ENCODE assay signal across 1 cellular context in the genomic region with DNA sequence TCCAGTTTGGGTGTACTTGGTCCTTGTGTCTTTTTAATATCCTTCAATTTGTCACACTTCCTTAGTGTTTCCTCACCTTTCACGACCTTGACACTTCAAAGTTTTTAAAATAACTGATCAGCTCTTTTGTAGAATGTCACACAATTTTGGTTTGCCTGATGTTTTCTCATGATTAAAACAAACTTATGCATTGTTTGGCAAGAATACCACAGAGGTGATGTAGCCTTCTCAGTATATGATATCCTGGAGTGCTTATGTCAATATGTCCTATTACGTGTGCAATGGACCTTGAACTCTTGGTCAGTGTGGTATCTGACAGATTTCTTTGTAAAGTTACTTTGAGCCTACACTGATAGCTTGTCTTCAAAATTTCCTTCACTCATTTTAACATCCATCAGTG.
A peak's percentile ranks its signal among the peaks of the same experiment; 100 is the strongest.
TF ChIP-seq lines count a peak whose summit lies in the region.

No MANE protein-coding gene starts in this region.

TF ChIP-seq in HepG2, 621 proteins besides CTCF, POLR2A, EP300 and RAD21 (continued from another document and continues in another):
- TF ChIP-seq, protein P1, sequence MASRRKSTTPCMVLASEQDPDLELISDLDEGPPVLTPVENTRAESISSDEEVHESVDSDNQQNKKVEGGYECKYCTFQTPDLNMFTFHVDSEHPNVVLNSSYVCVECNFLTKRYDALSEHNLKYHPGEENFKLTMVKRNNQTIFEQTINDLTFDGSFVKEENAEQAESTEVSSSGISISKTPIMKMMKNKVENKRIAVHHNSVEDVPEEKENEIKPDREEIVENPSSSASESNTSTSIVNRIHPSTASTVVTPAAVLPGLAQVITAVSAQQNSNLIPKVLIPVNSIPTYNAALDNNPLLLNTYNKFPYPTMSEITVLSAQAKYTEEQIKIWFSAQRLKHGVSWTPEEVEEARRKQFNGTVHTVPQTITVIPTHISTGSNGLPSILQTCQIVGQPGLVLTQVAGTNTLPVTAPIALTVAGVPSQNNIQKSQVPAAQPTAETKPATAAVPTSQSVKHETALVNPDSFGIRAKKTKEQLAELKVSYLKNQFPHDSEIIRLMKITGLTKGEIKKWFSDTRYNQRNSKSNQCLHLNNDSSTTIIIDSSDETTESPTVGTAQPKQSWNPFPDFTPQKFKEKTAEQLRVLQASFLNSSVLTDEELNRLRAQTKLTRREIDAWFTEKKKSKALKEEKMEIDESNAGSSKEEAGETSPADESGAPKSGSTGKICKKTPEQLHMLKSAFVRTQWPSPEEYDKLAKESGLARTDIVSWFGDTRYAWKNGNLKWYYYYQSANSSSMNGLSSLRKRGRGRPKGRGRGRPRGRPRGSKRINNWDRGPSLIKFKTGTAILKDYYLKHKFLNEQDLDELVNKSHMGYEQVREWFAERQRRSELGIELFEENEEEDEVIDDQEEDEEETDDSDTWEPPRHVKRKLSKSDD (CRISPR knock-in tag; IDR thresholded peaks at IDR 0.05; ENCODE audit: low read depth) = no peak
- TF ChIP-seq, protein P2, sequence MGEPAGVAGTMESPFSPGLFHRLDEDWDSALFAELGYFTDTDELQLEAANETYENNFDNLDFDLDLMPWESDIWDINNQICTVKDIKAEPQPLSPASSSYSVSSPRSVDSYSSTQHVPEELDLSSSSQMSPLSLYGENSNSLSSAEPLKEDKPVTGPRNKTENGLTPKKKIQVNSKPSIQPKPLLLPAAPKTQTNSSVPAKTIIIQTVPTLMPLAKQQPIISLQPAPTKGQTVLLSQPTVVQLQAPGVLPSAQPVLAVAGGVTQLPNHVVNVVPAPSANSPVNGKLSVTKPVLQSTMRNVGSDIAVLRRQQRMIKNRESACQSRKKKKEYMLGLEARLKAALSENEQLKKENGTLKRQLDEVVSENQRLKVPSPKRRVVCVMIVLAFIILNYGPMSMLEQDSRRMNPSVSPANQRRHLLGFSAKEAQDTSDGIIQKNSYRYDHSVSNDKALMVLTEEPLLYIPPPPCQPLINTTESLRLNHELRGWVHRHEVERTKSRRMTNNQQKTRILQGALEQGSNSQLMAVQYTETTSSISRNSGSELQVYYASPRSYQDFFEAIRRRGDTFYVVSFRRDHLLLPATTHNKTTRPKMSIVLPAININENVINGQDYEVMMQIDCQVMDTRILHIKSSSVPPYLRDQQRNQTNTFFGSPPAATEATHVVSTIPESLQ (CRISPR knock-in tag; conservative IDR thresholded peaks at IDR 0.05) = no peak
- TF ChIP-seq MEIS2 (CRISPR knock-in tag; IDR thresholded peaks at IDR 0.05) = no peak
- TF ChIP-seq MTF1 (CRISPR knock-in tag; IDR thresholded peaks at IDR 0.05) = no peak
- TF ChIP-seq DR1 (CRISPR knock-in tag; IDR thresholded peaks at IDR 0.05) = no peak
- TF ChIP-seq SKI (IDR thresholded peaks at IDR 0.05; ENCODE audit: partially characterized antibody) = no peak
- no peak for TF ChIP-seq YY1 (IDR thresholded peaks at IDR 0.05; ENCODE audit: insufficient read depth, insufficient replicate concordance, low read depth, low read length)
- TF ChIP-seq, protein P3, sequence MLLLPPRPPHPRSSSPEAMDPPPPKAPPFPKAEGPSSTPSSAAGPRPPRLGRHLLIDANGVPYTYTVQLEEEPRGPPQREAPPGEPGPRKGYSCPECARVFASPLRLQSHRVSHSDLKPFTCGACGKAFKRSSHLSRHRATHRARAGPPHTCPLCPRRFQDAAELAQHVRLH (CRISPR knock-in tag; IDR thresholded peaks at IDR 0.05; ENCODE audit: borderline replicate concordance, low read depth) = no peak
- TF ChIP-seq, protein P4, sequence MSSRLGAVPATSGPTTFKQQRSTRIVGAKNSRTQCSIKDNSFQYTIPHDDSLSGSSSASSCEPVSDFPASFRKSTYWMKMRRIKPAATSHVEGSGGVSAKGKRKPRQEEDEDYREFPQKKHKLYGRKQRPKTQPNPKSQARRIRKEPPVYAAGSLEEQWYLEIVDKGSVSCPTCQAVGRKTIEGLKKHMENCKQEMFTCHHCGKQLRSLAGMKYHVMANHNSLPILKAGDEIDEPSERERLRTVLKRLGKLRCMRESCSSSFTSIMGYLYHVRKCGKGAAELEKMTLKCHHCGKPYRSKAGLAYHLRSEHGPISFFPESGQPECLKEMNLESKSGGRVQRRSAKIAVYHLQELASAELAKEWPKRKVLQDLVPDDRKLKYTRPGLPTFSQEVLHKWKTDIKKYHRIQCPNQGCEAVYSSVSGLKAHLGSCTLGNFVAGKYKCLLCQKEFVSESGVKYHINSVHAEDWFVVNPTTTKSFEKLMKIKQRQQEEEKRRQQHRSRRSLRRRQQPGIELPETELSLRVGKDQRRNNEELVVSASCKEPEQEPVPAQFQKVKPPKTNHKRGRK (CRISPR knock-in tag; IDR thresholded peaks at IDR 0.05) = no peak
- TF ChIP-seq MED1 (CRISPR knock-in tag; IDR thresholded peaks at IDR 0.05) = peak; percentile 60; the same call in 1 of the 2 replicates
- 0 out of 2 replicates have a peak, but pooled peaks have one; percentile 26 for TF ChIP-seq KLF11 (CRISPR knock-in tag; IDR thresholded peaks at IDR 0.05)
- TF ChIP-seq ATRX (CRISPR knock-in tag; IDR thresholded peaks at IDR 0.05; ENCODE audit: borderline replicate concordance) = no peak
- TF ChIP-seq, protein P5, sequence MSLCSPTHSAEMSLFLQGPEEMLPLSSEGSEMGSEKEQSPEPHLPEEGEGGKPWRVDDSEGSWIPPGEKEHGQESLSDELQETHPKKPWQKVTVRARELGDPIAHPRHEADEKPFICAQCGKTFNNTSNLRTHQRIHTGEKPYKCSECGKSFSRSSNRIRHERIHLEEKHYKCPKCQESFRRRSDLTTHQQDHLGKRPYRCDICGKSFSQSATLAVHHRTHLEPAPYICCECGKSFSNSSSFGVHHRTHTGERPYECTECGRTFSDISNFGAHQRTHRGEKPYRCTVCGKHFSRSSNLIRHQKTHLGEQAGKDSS (CRISPR knock-in tag; IDR thresholded peaks at IDR 0.05; ENCODE audit: borderline replicate concordance, low read depth) = no peak
- TF ChIP-seq, protein P6, sequence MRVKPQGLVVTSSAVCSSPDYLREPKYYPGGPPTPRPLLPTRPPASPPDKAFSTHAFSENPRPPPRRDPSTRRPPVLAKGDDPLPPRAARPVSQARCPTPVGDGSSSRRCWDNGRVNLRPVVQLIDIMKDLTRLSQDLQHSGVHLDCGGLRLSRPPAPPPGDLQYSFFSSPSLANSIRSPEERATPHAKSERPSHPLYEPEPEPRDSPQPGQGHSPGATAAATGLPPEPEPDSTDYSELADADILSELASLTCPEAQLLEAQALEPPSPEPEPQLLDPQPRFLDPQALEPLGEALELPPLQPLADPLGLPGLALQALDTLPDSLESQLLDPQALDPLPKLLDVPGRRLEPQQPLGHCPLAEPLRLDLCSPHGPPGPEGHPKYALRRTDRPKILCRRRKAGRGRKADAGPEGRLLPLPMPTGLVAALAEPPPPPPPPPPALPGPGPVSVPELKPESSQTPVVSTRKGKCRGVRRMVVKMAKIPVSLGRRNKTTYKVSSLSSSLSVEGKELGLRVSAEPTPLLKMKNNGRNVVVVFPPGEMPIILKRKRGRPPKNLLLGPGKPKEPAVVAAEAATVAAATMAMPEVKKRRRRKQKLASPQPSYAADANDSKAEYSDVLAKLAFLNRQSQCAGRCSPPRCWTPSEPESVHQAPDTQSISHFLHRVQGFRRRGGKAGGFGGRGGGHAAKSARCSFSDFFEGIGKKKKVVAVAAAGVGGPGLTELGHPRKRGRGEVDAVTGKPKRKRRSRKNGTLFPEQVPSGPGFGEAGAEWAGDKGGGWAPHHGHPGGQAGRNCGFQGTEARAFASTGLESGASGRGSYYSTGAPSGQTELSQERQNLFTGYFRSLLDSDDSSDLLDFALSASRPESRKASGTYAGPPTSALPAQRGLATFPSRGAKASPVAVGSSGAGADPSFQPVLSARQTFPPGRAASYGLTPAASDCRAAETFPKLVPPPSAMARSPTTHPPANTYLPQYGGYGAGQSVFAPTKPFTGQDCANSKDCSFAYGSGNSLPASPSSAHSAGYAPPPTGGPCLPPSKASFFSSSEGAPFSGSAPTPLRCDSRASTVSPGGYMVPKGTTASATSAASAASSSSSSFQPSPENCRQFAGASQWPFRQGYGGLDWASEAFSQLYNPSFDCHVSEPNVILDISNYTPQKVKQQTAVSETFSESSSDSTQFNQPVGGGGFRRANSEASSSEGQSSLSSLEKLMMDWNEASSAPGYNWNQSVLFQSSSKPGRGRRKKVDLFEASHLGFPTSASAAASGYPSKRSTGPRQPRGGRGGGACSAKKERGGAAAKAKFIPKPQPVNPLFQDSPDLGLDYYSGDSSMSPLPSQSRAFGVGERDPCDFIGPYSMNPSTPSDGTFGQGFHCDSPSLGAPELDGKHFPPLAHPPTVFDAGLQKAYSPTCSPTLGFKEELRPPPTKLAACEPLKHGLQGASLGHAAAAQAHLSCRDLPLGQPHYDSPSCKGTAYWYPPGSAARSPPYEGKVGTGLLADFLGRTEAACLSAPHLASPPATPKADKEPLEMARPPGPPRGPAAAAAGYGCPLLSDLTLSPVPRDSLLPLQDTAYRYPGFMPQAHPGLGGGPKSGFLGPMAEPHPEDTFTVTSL (CRISPR knock-in tag; IDR thresholded peaks at IDR 0.05; ENCODE audit: borderline replicate concordance) = peak; percentile 96
- TF ChIP-seq NFE2L1 (CRISPR knock-in tag; IDR thresholded peaks at IDR 0.05; ENCODE audit: borderline replicate concordance) = no peak
- TF ChIP-seq ZFAT (CRISPR knock-in tag; conservative IDR thresholded peaks at IDR 0.05) = no peak
- no peak for TF ChIP-seq ZSCAN29 (CRISPR knock-in tag; conservative IDR thresholded peaks at IDR 0.05)
- no peak for TF ChIP-seq EEA1 (CRISPR knock-in tag; IDR thresholded peaks at IDR 0.05; ENCODE audit: borderline replicate concordance)
- TF ChIP-seq, protein P7, sequence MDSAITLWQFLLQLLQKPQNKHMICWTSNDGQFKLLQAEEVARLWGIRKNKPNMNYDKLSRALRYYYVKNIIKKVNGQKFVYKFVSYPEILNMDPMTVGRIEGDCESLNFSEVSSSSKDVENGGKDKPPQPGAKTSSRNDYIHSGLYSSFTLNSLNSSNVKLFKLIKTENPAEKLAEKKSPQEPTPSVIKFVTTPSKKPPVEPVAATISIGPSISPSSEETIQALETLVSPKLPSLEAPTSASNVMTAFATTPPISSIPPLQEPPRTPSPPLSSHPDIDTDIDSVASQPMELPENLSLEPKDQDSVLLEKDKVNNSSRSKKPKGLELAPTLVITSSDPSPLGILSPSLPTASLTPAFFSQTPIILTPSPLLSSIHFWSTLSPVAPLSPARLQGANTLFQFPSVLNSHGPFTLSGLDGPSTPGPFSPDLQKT (CRISPR knock-in tag; IDR thresholded peaks at IDR 0.05; ENCODE audit: borderline replicate concordance) = no peak
- TF ChIP-seq, protein P8, sequence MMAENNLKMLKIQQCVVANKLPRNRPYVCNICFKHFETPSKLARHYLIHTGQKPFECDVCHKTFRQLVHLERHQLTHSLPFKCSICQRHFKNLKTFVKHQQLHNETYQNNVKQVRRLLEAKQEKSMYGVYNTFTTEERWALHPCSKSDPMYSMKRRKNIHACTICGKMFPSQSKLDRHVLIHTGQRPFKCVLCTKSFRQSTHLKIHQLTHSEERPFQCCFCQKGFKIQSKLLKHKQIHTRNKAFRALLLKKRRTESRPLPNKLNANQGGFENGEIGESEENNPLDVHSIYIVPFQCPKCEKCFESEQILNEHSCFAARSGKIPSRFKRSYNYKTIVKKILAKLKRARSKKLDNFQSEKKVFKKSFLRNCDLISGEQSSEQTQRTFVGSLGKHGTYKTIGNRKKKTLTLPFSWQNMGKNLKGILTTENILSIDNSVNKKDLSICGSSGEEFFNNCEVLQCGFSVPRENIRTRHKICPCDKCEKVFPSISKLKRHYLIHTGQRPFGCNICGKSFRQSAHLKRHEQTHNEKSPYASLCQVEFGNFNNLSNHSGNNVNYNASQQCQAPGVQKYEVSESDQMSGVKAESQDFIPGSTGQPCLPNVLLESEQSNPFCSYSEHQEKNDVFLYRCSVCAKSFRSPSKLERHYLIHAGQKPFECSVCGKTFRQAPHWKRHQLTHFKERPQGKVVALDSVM (CRISPR knock-in tag; IDR thresholded peaks at IDR 0.05) = no peak
- TF ChIP-seq ZNF850 (CRISPR knock-in tag; conservative IDR thresholded peaks at IDR 0.05) = no peak
- no peak for TF ChIP-seq HOXD1 (CRISPR knock-in tag; IDR thresholded peaks at IDR 0.05)
- no peak for TF ChIP-seq ZNF616 (CRISPR knock-in tag; IDR thresholded peaks at IDR 0.05; ENCODE audit: low read depth)
- peak; percentile 45; the same call in 1 of the 2 replicates for TF ChIP-seq ZNF331 (CRISPR knock-in tag; IDR thresholded peaks at IDR 0.05)
- TF ChIP-seq ZC3H13 (CRISPR knock-in tag; IDR thresholded peaks at IDR 0.05) = no peak
- TF ChIP-seq, protein P9, sequence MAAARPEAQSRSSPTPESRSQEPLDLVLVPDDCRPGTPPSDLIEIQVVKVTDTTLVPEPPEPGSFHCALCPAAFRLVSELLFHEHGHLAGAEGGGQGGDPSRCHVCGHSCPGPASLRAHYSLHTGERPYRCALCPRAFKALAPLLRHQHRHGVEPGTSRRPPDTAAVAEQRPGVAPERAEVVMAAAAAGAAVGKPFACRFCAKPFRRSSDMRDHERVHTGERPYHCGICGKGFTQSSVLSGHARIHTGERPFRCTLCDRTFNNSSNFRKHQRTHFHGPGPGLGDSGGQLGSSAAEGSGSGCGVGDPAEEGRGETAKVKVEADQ (CRISPR knock-in tag; IDR thresholded peaks at IDR 0.05; ENCODE audit: borderline replicate concordance) = no peak
- no peak for TF ChIP-seq ZNF839 (CRISPR knock-in tag; IDR thresholded peaks at IDR 0.05; ENCODE audit: borderline replicate concordance)
- TF ChIP-seq CAMTA2 (CRISPR knock-in tag; IDR thresholded peaks at IDR 0.05; ENCODE audit: borderline replicate concordance) = no peak
- peak; percentile 93 for TF ChIP-seq RARA (CRISPR knock-in tag; IDR thresholded peaks at IDR 0.05)
- TF ChIP-seq, protein P10, sequence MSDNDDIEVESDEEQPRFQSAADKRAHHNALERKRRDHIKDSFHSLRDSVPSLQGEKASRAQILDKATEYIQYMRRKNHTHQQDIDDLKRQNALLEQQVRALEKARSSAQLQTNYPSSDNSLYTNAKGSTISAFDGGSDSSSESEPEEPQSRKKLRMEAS (IDR thresholded peaks at IDR 0.05) = no peak
- no peak for TF ChIP-seq ZZZ3 (CRISPR knock-in tag; IDR thresholded peaks at IDR 0.05; ENCODE audit: borderline replicate concordance)
- no peak for TF ChIP-seq ZNF430 (CRISPR knock-in tag; IDR thresholded peaks at IDR 0.05)
- no peak for TF ChIP-seq MTA1 (CRISPR knock-in tag; IDR thresholded peaks at IDR 0.05; ENCODE audit: borderline replicate concordance)
- TF ChIP-seq, protein P11, sequence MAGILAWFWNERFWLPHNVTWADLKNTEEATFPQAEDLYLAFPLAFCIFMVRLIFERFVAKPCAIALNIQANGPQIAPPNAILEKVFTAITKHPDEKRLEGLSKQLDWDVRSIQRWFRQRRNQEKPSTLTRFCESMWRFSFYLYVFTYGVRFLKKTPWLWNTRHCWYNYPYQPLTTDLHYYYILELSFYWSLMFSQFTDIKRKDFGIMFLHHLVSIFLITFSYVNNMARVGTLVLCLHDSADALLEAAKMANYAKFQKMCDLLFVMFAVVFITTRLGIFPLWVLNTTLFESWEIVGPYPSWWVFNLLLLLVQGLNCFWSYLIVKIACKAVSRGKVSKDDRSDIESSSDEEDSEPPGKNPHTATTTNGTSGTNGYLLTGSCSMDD (CRISPR knock-in tag; IDR thresholded peaks at IDR 0.05) = no peak
- peak; percentile 39; the same call in 1 of the 2 replicates for TF ChIP-seq YEATS2 (CRISPR knock-in tag; IDR thresholded peaks at IDR 0.05; ENCODE audit: borderline replicate concordance)
- TF ChIP-seq, protein P12, sequence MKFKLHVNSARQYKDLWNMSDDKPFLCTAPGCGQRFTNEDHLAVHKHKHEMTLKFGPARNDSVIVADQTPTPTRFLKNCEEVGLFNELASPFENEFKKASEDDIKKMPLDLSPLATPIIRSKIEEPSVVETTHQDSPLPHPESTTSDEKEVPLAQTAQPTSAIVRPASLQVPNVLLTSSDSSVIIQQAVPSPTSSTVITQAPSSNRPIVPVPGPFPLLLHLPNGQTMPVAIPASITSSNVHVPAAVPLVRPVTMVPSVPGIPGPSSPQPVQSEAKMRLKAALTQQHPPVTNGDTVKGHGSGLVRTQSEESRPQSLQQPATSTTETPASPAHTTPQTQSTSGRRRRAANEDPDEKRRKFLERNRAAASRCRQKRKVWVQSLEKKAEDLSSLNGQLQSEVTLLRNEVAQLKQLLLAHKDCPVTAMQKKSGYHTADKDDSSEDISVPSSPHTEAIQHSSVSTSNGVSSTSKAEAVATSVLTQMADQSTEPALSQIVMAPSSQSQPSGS (CRISPR knock-in tag; IDR thresholded peaks at IDR 0.05) = peak; percentile 98
